ENCODE assay signal across 9 cellular contexts in genomic region chr7:142873281-142873784, GRCh38. TPM values are rescaled to one million over a fixed set of nuclear protein-coding genes. Genes with fewer than 3 reads are reported as not detected.
A peak's percentile ranks its signal among the peaks of the same experiment; 100 is the strongest.
DNase-seq lines count a peak whose midpoint lies in the region; ATAC-seq and TF ChIP-seq lines count a peak whose summit lies in the region.
"Had no signal": no experiment of that assay in that cellular context is flagged by ENCODE, and none has a peak within 500 bp of the region (broad histone marks: within the 10 kb centered on the region; RNA-seq: fewer than 3 reads in every experiment).

No MANE protein-coding gene starts in this region.

- H3K27ac ChIP-seq in RWPE2 (ENCODE audit: poor library complexity, severe bottlenecking): no peak overlapping the region
- no peak overlapping the region for H3K27ac ChIP-seq in gastrocnemius medialis

- TF ChIP-seq CTCF in RWPE2 (IDR thresholded peaks at IDR 0.05; ENCODE audit: poor library complexity, severe bottlenecking): peak; percentile 32
- TF ChIP-seq CTCF in epithelial cell of proximal tubule (conservative IDR thresholded peaks at IDR 0.05; ENCODE audit: low read depth, low read length): peak; percentile 45
- TF ChIP-seq CTCF in gastrocnemius medialis (IDR thresholded peaks at IDR 0.05 in 4 of 5, conservative IDR thresholded peaks at IDR 0.05 in 1 of 5): peak in 1 of 5 experiments; percentile 14

- no peaks in the 10 kb centered on the region for H3K4me1 ChIP-seq in RWPE2 (ENCODE audit: insufficient read depth, poor library complexity, severe bottlenecking)
- no peaks in the 10 kb centered on the region for H3K4me1 ChIP-seq in gastrocnemius medialis

- ATAC-seq in HG02588 (IDR thresholded peaks at IDR 0.05; ENCODE audit: unreplicated experiment) (peak; percentile 64), RWPE2 (ENCODE audit: low read depth) (no peak), gastrocnemius medialis (no peak)

- H3K27me3 ChIP-seq in RWPE2 (ENCODE audit: insufficient read depth, poor library complexity, severe bottlenecking): no peaks in the 10 kb centered on the region
- H3K27me3 ChIP-seq in gastrocnemius medialis: no peaks in the 10 kb centered on the region

- intact Hi-C loops in gastrocnemius medialis (cut with DNase I; ENCODE audit: low total_unique reads): no loop called here

- in situ Hi-C loops in gastrocnemius medialis (cut with MboI; ENCODE audit: low sequenced_read_pairs in 4 of 4): loop anchor here (10.0 to 25.0 kb wide), 2 partner anchors 131 to 339 kb away; partner anchors contain the start of gene TAS2R40 (in 3 of the 4)

- H3K9me3 ChIP-seq in RWPE2 (ENCODE audit: severe bottlenecking) (no peaks in the 10 kb centered on the region), gastrocnemius medialis (no peaks in the 10 kb centered on the region)

- H3K36me3 ChIP-seq in RWPE2 (ENCODE audit: low read depth): no peaks in the 10 kb centered on the region
- H3K36me3 ChIP-seq in gastrocnemius medialis: no peaks in the 10 kb centered on the region

- DNase-seq in NOMO-1 treated with DMSO at 0.1 percent for 48 hours (lab: John Stamatoyannopoulos, UW; ENCODE audit: unreplicated experiment) (peak; percentile 1), NOMO-1 treated with dmso at 0.1 percent for 144 hours (lab: John Stamatoyannopoulos, UW; ENCODE audit: unreplicated experiment) (no peak), RWPE2 (ENCODE audit: low spot score) (no peak), epithelial cell of proximal tubule (ENCODE audit: low read depth) (no peak), DMS153 treated with DMSO at 0.1 percent for 48 hours (lab: John Stamatoyannopoulos, UW; ENCODE audit: unreplicated experiment) (no peak), gastrocnemius medialis (no peak)
- DNase-seq in stimulated activated CD8-positive, alpha-beta memory T cell treated with anti-CD3 and anti-CD28 coated beads, Interleukin-2, amount 100 ng/mL, for 48 hours (ENCODE audit: low read depth in 2 of 2): peak; percentile 28 to 35

- TF ChIP-seq POLR2A in gastrocnemius medialis (IDR thresholded peaks at IDR 0.05): no peak

- H3K4me3 ChIP-seq in RWPE2 (ENCODE audit: severe bottlenecking) (no peak overlapping the region), epithelial cell of proximal tubule (ENCODE audit: low read depth, low read length) (no peak overlapping the region), gastrocnemius medialis (no peak overlapping the region)

RNA-seq across cellular contexts. Expression of gene TRPV6, which starts 12.2 kb away (rescaled TPM):
- total RNA-seq in epithelial cell of proximal tubule (0.06 and 0.29 TPM in 2 replicates), gastrocnemius medialis (not detected)
- total RNA-seq: skeletal muscle tissue had no signal

RNA-seq across cellular contexts. Expression of gene EPHB6, which starts 18.5 kb away (rescaled TPM):
- total RNA-seq in epithelial cell of proximal tubule: 0.75 and 3.3 TPM in 2 replicates
- 1 to 10 TPM; 2.0 to 8.9 (median 2.8) TPM for total RNA-seq in gastrocnemius medialis

Comparison
In these comparisons a context has a peak if more than half of its experiments do, and no peak if none do; other contexts are left out.
1. DNase-seq: peak in NOMO-1 treated with DMSO at 0.1 percent for 48 hours (single experiment) and stimulated activated CD8-positive, alpha-beta memory T cell treated with anti-CD3 and anti-CD28 coated beads, Interleukin-2, amount 100 ng/mL, for 48 hours (2 of 2); none in NOMO-1 treated with dmso at 0.1 percent for 144 hours (single experiment), RWPE2 (single experiment), epithelial cell of proximal tubule (single experiment), DMS153 treated with DMSO at 0.1 percent for 48 hours (single experiment) and gastrocnemius medialis (0 of 2).